27 cellular contexts compared by ENCODE assay signal in genomic region chr16:54169112-54169511, GRCh38.
"Had no signal": no experiment of that assay in that cellular context is flagged by ENCODE, and none has a peak within 500 bp of the region (broad histone marks: within the 10 kb centered on the region; RNA-seq: fewer than 3 reads in every experiment).

No MANE protein-coding gene starts in this region.

- H2AFZ ChIP-seq: hepatocyte had no signal

- H3K79me2 ChIP-seq: hepatocyte had no signal

- H3K36me3 ChIP-seq: colonic mucosa, esophagus muscularis mucosa, esophagus squamous epithelium, gastrocnemius medialis, gastroesophageal sphincter, heart left ventricle, heart right ventricle had no signal

- DNase-seq: colonic mucosa; cortex of kidney; dermis blood vessel endothelial cell; dorsolateral prefrontal cortex; effector CD4-positive, alpha-beta T cell; effector CD8-positive, alpha-beta T cell; effector memory CD4-positive, alpha-beta T cell; effector memory CD8-positive, alpha-beta T cell; endodermal cell; erythroblast; esophagus squamous epithelium; foreskin fibroblast; foreskin keratinocyte; foreskin melanocyte; gastrocnemius medialis; glutamatergic neuron; heart left ventricle; heart right ventricle had no signal

- H3K4me3 ChIP-seq: colonic mucosa, dorsolateral prefrontal cortex, esophagus muscularis mucosa, esophagus squamous epithelium, gastrocnemius medialis, gastroesophageal sphincter, heart left ventricle, heart right ventricle, hepatocyte had no signal

- H3K4me1 ChIP-seq: colonic mucosa, esophagus muscularis mucosa, esophagus squamous epithelium, foreskin keratinocyte, gastrocnemius medialis, gastroesophageal sphincter had no signal

- H3K27me3 ChIP-seq: colonic mucosa had no signal

- FAIRE-seq: colon, endometrium, endothelial cell of umbilical vein, frontal cortex had no signal

- ATAC-seq: effector memory CD8-positive, alpha-beta T cell; esophagus mucosa; foreskin keratinocyte; gastrocnemius medialis; gastroesophageal sphincter; heart left ventricle; heart right ventricle had no signal

- H3K4me2 ChIP-seq: hepatocyte had no signal

- H3K27ac ChIP-seq: colonic mucosa, dorsolateral prefrontal cortex, epithelial cell of prostate, esophagus muscularis mucosa, esophagus squamous epithelium, foreskin keratinocyte, gastrocnemius medialis, gastroesophageal sphincter, heart left ventricle, heart right ventricle, hepatocyte had no signal

- H3K9me3 ChIP-seq: colonic mucosa, esophagus muscularis mucosa, esophagus squamous epithelium, gastrocnemius medialis, gastroesophageal sphincter, heart left ventricle, heart right ventricle had no signal
